In genomic region chr4:102823464-102823863, GRCh38 we compare ENCODE assay signal across 12 cellular contexts. TPM values are rescaled to one million over a fixed set of nuclear protein-coding genes. Genes with fewer than 3 reads are reported as not detected.
DNase-seq lines count a peak whose midpoint lies in the region; ATAC-seq, FAIRE-seq and TF ChIP-seq lines count a peak whose summit lies in the region.
"Had no signal": no experiment of that assay in that cellular context is flagged by ENCODE, and none has a peak within 500 bp of the region (broad histone marks: within the 10 kb centered on the region; RNA-seq: fewer than 3 reads in every experiment).

No MANE protein-coding gene starts in this region.

- no peaks in the 10 kb centered on the region for H3K9me3 Mint-ChIP-seq in IgD-negative memory B cell
- no peaks in the 10 kb centered on the region for H3K9me3 Mint-ChIP-seq in osteocyte (ENCODE audit: unreplicated experiment)

- H3K9me3 ChIP-seq in endocrine pancreas (ENCODE audit: control insufficient read depth, low read length) (no peaks in the 10 kb centered on the region), pancreas (no peaks in the 10 kb centered on the region)

- peaks cover 40% of the 10 kb centered on the region for H3K4me1 ChIP-seq in endocrine pancreas (ENCODE audit: control insufficient read depth, insufficient read depth, low read length)
- peaks cover 19 to 53% (median 48%) of the 10 kb centered on the region in 3 donors for H3K4me1 ChIP-seq in pancreas

- DNase-seq in BJ (ENCODE audit: low read depth) (no peak), pancreas (no peak), HuH-7.5 (ENCODE audit: low spot score) (no peak), osteocyte (ENCODE audit: extremely low spot score, unreplicated experiment) (no peak)
- no peak for DNase-seq in stimulated activated CD4-positive, alpha-beta T cell treated with anti-CD3 and anti-CD28 coated beads, Interleukin-4, amount 100 ng/mL, for 24 hours
- DNase-seq: activated CD8-positive, alpha-beta memory T cell treated with anti-CD3 and anti-CD28 coated beads, Interleukin-2, amount 50 U/mL, for 48 hours; nephron progenitor cell; stimulated activated naive CD4-positive, alpha-beta T cell had no signal

- H3K4me3 ChIP-seq in BJ (ENCODE audit: low read depth, low read length), result peak overlapping the region; percentile 70
- peak overlapping the region; percentile 100 for H3K4me3 ChIP-seq in endocrine pancreas (ENCODE audit: control insufficient read depth, insufficient read depth, low read length)
- peak overlapping the region; percentile 5 to 98 (median 32) for H3K4me3 ChIP-seq in pancreas

- 5 to 11% methylated on average over 4 of the region's 4 CpGs for WGBS in pancreas, 2 donors

- peaks cover 1% of the 10 kb centered on the region; the same call in 1 of the 2 replicates for H3K36me3 ChIP-seq in BJ (ENCODE audit: control insufficient read depth, insufficient read depth, low read length)
- H3K36me3 ChIP-seq in endocrine pancreas (ENCODE audit: control insufficient read depth, insufficient read depth, low read length), result no peaks in the 10 kb centered on the region
- no peaks in the 10 kb centered on the region for H3K36me3 ChIP-seq in pancreas

- intact Hi-C loops in pancreas (cut with DNase I), result no loop called here

- no peak for FAIRE-seq in pancreas (lab: Jason Lieb, UNC)
- FAIRE-seq: endometrium had no signal

- H3K27ac Mint-ChIP-seq in IgD-negative memory B cell, result peak overlapping the region in 2 of 3 donors; percentile 71 to 93
- H3K27ac Mint-ChIP-seq in osteocyte (ENCODE audit: unreplicated experiment), result no peak overlapping the region
- H3K27ac Mint-ChIP-seq: nephron progenitor cell had no signal

- H3K9ac ChIP-seq in endocrine pancreas (ENCODE audit: control insufficient read depth, insufficient read depth, low read length), result no peak overlapping the region

- H3K27me3 ChIP-seq in BJ (ENCODE audit: control insufficient read depth, insufficient read depth, low read length) (no peaks in the 10 kb centered on the region), endocrine pancreas (ENCODE audit: control insufficient read depth, insufficient read depth, low read length) (no peaks in the 10 kb centered on the region), pancreas (no peaks in the 10 kb centered on the region)

- POLR2A ChIA-PET in BJ (lab: Charles Lee), result no interaction called here

- H3K36me3 Mint-ChIP-seq in IgD-negative memory B cell, result peaks cover 4% of the 10 kb centered on the region
- peaks cover 13% of the 10 kb centered on the region for H3K36me3 Mint-ChIP-seq in osteocyte (ENCODE audit: unreplicated experiment)

- H3K4me1 Mint-ChIP-seq in IgD-negative memory B cell (peaks cover 49 to 58% (median 49%) of the 10 kb centered on the region in 3 donors), osteocyte (ENCODE audit: unreplicated experiment) (peaks cover 58% of the 10 kb centered on the region)

- TF ChIP-seq CTCF in BJ (IDR thresholded peaks at IDR 0.05; ENCODE audit: insufficient read depth, low read depth, low read length) (no peak), pancreas (IDR thresholded peaks at IDR 0.05) (no peak), osteocyte (IDR thresholded peaks at IDR 0.05) (no peak)

- H3K4me3 Mint-ChIP-seq in IgD-negative memory B cell, result peak overlapping the region; percentile 64 to 91 (median 84)
- H3K4me3 Mint-ChIP-seq in osteocyte (ENCODE audit: unreplicated experiment), result no peak overlapping the region

- CTCF ChIA-PET in BJ (lab: Yijun Ruan, JAX), result interaction anchor here (1.4 to 1.8 kb wide), 2 partner anchors 12 to 228 kb away, joined by 3 to 9 read pairs; no protein-coding TSS in a partner anchor

- H3K27me3 Mint-ChIP-seq in IgD-negative memory B cell (no peaks in the 10 kb centered on the region), osteocyte (ENCODE audit: unreplicated experiment) (no peaks in the 10 kb centered on the region)

- no peak for ATAC-seq in pancreas
- ATAC-seq in HG03045 (IDR thresholded peaks at IDR 0.05; ENCODE audit: unreplicated experiment), result no peak

- peak overlapping the region in 1 of 4 donors; percentile 99 for H3K27ac ChIP-seq in pancreas

RNA-seq across cellular contexts. Expression of gene UBE2D3, which starts 3.9 kb away (rescaled TPM):
- polyA plus RNA-seq in BJ (2011; rRNA removed) (298 and 431 TPM in 2 replicates), IgD-negative memory B cell (396 TPM), pancreas (100 to 1,000 TPM in 1 of 2 donors, 10 to 100 TPM in 1; 98.2 to 137 TPM)
- 156 and 207 TPM in 2 replicates for polyA minus RNA-seq in BJ (2011; rRNA and poly(A)+ RNA removed)
- total RNA-seq in pancreas (100 to 1,000 TPM in 5 of 6 donors, 10 to 100 TPM in 1; 90.6 to 141 (median 130) TPM), osteocyte (239 and 247 TPM in 2 replicates)

RNA-seq across cellular contexts. Expression of gene CISD2, which starts 45.3 kb away (rescaled TPM):
- polyA plus RNA-seq in BJ (2011; rRNA removed) (23.0 and 32.2 TPM in 2 replicates), IgD-negative memory B cell (25.2 TPM), pancreas (10 to 100 TPM; 10.8 to 23.1 TPM)
- 8.4 and 12.3 TPM in 2 replicates for polyA minus RNA-seq in BJ (2011; rRNA and poly(A)+ RNA removed)
- total RNA-seq in pancreas (10 to 100 TPM; 10.2 to 21.1 (median 14.4) TPM), osteocyte (27.2 and 30.4 TPM in 2 replicates)

Comparison
In these comparisons a context has a peak if more than half of its experiments do, and no peak if none do; other contexts are left out.
1. H3K4me3 ChIP-seq: peak in every context shown above with its lines; median percentile 100 in endocrine pancreas; 70 in BJ; 32 in pancreas.